Comparison of ENCODE assay signal across 14 cellular contexts in the genomic region with DNA sequence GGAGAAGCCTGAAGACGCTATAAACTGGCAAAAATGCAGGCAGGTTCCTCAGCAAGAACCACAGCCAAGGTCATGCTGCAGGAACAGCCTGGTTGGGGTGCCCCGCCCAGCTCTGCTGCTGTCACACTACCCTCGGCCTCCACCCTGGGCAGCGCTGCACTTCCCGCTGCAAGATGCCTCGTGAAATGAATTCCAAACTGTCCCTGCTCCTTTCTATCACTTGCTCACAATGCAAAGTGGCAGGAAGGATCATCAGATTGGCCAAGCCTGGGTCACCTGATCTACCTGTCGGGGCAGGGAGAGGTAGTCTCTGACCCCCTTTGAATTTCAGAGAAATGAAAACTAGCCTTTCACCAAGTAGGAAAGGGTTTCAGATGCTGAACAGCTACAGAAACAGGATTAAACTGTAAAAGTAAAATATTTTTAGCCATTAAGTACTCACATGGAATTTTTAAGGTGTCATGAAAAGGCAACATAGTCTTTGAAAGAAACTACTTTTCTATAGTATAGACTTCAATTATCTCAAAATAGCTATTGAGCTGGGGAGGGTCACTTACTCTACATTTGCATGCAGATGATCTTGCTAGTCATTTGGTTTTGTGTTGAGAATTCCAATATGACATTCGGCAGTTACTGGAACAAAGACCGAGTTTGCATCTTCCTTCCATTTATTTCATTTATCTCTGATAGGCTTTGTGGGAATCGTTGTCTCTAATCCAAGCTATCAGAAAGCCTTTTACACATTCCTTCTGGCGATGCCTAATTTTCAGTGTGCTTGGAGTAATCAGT.
A peak's percentile ranks its signal among the peaks of the same experiment; 100 is the strongest.
DNase-seq lines count a peak whose midpoint lies in the region; ATAC-seq and TF ChIP-seq lines count a peak whose summit lies in the region.
"Had no signal": no experiment of that assay in that cellular context is flagged by ENCODE, and none has a peak within 500 bp of the region (broad histone marks: within the 10 kb centered on the region; RNA-seq: fewer than 3 reads in every experiment).

No MANE protein-coding gene starts in this region.

- no peaks in the 10 kb centered on the region for H3K9me3 ChIP-seq in neuron (ENCODE audit: low read length)
- H3K9me3 ChIP-seq: adrenal gland had no signal

- H3K4me1 Mint-ChIP-seq in glutamatergic neuron (ENCODE audit: low read depth, unreplicated experiment) = peaks cover 3% of the 10 kb centered on the region
- H3K4me1 Mint-ChIP-seq: naive thymus-derived CD4-positive, alpha-beta T cell had no signal

- H3K36me3 Mint-ChIP-seq in glutamatergic neuron (ENCODE audit: unreplicated experiment) = no peaks in the 10 kb centered on the region
- H3K36me3 Mint-ChIP-seq: naive thymus-derived CD4-positive, alpha-beta T cell had no signal

- ATAC-seq in esophagus mucosa = no peak
- ATAC-seq: naive thymus-derived CD4-positive, alpha-beta T cell had no signal

- DNase-seq in G401 (ENCODE audit: low spot score) = peak; percentile 91
- DNase-seq in NCI-H2227 treated with DMSO at 0.1 percent for 48 hours (lab: John Stamatoyannopoulos, UW) = peak; percentile 20
- DNase-seq in glutamatergic neuron = peak; percentile 73
- no peak for DNase-seq in D341Med (ENCODE audit: low spot score)
- no peak for DNase-seq in kidney tubule cell (ENCODE audit: low spot score)
- no peak for DNase-seq in lower leg skin (ENCODE audit: low spot score in 2 of 2)
- DNase-seq: activated T-cell treated with anti-CD3 and anti-CD28 coated beads, Interleukin-2, amount 50 U/mL, for 24 hours; GM23248; naive thymus-derived CD4-positive, alpha-beta T cell; NCI-H2171 treated with DMSO at 0.1 percent for 48 hours; stimulated activated naive CD4-positive, alpha-beta T cell had no signal

- in situ Hi-C loops in G401 (cut with HindIII; ENCODE audit: low sequenced_read_pairs) = no loop called here

- H3K4me3 Mint-ChIP-seq in glutamatergic neuron (ENCODE audit: unreplicated experiment) = peak overlapping the region; percentile 61
- H3K4me3 Mint-ChIP-seq: activated T-cell treated with anti-CD3 and anti-CD28 coated beads, Interleukin-2, amount 50 U/mL, for 24 hours; naive thymus-derived CD4-positive, alpha-beta T cell had no signal

- H3K4me3 ChIP-seq in neuron (ENCODE audit: low read length) (no peak overlapping the region), lower leg skin (ENCODE audit: low read depth, poor library complexity, severe bottlenecking) (no peak overlapping the region)
- H3K4me3 ChIP-seq: adrenal gland, GM23248 had no signal

- peaks cover 5% of the 10 kb centered on the region for H3K9me3 Mint-ChIP-seq in glutamatergic neuron (ENCODE audit: unreplicated experiment)
- H3K9me3 Mint-ChIP-seq: activated T-cell treated with anti-CD3 and anti-CD28 coated beads, Interleukin-2, amount 50 U/mL, for 24 hours had no signal

- no peaks in the 10 kb centered on the region for H3K4me1 ChIP-seq in neuron (ENCODE audit: insufficient read depth, low read length)
- H3K4me1 ChIP-seq: adrenal gland had no signal

- 50 to 58% methylated on average over 11 of the region's 11 CpGs for WGBS in lower leg skin, 2 donors

- peak overlapping the region; percentile 13 for H2AFZ ChIP-seq in neuron (ENCODE audit: low read depth, low read length)
- H2AFZ ChIP-seq: GM23248 had no signal

- TF ChIP-seq CTCF in glutamatergic neuron (IDR thresholded peaks at IDR 0.05; ENCODE audit: partially characterized antibody, unreplicated experiment) (no peak), lower leg skin (IDR thresholded peaks at IDR 0.05) (no peak)

- H3K27ac Mint-ChIP-seq in glutamatergic neuron (ENCODE audit: unreplicated experiment) = peak overlapping the region; percentile 93
- H3K27ac Mint-ChIP-seq: activated T-cell treated with anti-CD3 and anti-CD28 coated beads, Interleukin-2, amount 50 U/mL, for 24 hours; naive thymus-derived CD4-positive, alpha-beta T cell had no signal

- intact Hi-C loops in lower leg skin (cut with DNase I; ENCODE audit: low total_unique reads) = no loop called here

- peaks cover 5% of the 10 kb centered on the region for H3K27me3 Mint-ChIP-seq in glutamatergic neuron (ENCODE audit: unreplicated experiment)
- H3K27me3 Mint-ChIP-seq: activated T-cell treated with anti-CD3 and anti-CD28 coated beads, Interleukin-2, amount 50 U/mL, for 24 hours had no signal

- TF ChIP-seq POLR2A in lower leg skin (IDR thresholded peaks at IDR 0.05) = no peak

- no peaks in the 10 kb centered on the region for H3K36me3 ChIP-seq in neuron (ENCODE audit: insufficient read depth, low read length)
- H3K36me3 ChIP-seq: adrenal gland had no signal

- H3K27me3 ChIP-seq in neuron (ENCODE audit: insufficient read depth, low read length) = no peaks in the 10 kb centered on the region
- H3K27me3 ChIP-seq: adrenal gland had no signal

Comparison
In these comparisons a context has a peak if more than half of its experiments do, and no peak if none do; other contexts are left out.
1. DNase-seq: peak in G401 (single experiment), NCI-H2227 treated with DMSO at 0.1 percent for 48 hours (single experiment) and glutamatergic neuron (single experiment); none in D341Med (single experiment), kidney tubule cell (single experiment) and lower leg skin (0 of 2).